In genomic region chr16:14263769-14264168, GRCh38 we compare ENCODE assay signal across 28 cellular contexts.
"Had no signal": no experiment of that assay in that cellular context is flagged by ENCODE, and none has a peak within 500 bp of the region (broad histone marks: within the 10 kb centered on the region; RNA-seq: fewer than 3 reads in every experiment).

No MANE protein-coding gene starts in this region.

- DNase-seq: dorsolateral prefrontal cortex; effector CD4-positive, alpha-beta T cell; foreskin fibroblast; glutamatergic neuron; heart right ventricle; left cardiac atrium; left lung; mesenchymal stem cell; mucosa of descending colon; naive B cell; small intestine; stimulated activated CD4-positive, alpha-beta T cell treated with anti-CD3 and anti-CD28 coated beads, Interleukin-15, amount 100 ng/mL, for 24 hours; stimulated activated CD4-positive, alpha-beta T cell treated with anti-CD3 and anti-CD28 coated beads, Interleukin-2, amount 100 ng/mL, for 48 hours; stimulated activated naive B cell treated with anti-CD40 and anti-IgM and Interleukin-4, amounts not matched to agents 10 μg/mL and 1 μg/mL and 100 μg/mL, for 72 hours; transverse colon; upper lobe of right lung; uterus had no signal

- H3K9me3 ChIP-seq: gastroesophageal sphincter, heart right ventricle, left lung, mucosa of descending colon, prostate gland, suprapubic skin, transverse colon, upper lobe of right lung, uterus had no signal

- H3K4me1 Mint-ChIP-seq: mesothelial cell of epicardium; naive B cell; stimulated activated naive B cell treated with anti-CD40 and anti-IgM and Interleukin-4, amounts not matched to agents 10 μg/mL and 1 μg/mL and 100 μg/mL, for 72 hours had no signal

- H3K4me1 ChIP-seq: gastroesophageal sphincter, heart right ventricle, left lung, parathyroid adenoma, prostate gland, suprapubic skin, transverse colon, upper lobe of right lung, uterus had no signal

- H3K4me3 Mint-ChIP-seq: mesothelial cell of epicardium; naive B cell; natural killer cell treated with Interleukin-12 subunit alpha and Interleukin-12 subunit beta and Interleukin-15 and Interleukin-18, amount 100 ng/mL, for 72 hours; neural crest cell; stimulated activated naive B cell treated with anti-CD40 and anti-IgM and Interleukin-4, amounts not matched to agents 10 μg/mL and 1 μg/mL and 100 μg/mL, for 72 hours; stimulated activated naive CD8-positive, alpha-beta T cell treated with anti-CD3 and anti-CD28 coated beads, Interleukin-15, Interleukin-2, amounts not matched to agents 100 ng/mL and 50 ng/mL, for 24 hours had no signal

- H3K27me3 Mint-ChIP-seq: naive B cell; natural killer cell treated with Interleukin-12 subunit alpha and Interleukin-12 subunit beta and Interleukin-15 and Interleukin-18, amount 100 ng/mL, for 72 hours; stimulated activated naive B cell treated with anti-CD40 and anti-IgM and Interleukin-4, amounts not matched to agents 10 μg/mL and 1 μg/mL and 100 μg/mL, for 72 hours; stimulated activated naive CD8-positive, alpha-beta T cell treated with anti-CD3 and anti-CD28 coated beads, Interleukin-15, Interleukin-2, amounts not matched to agents 100 ng/mL and 50 ng/mL, for 24 hours had no signal

- H3K27ac Mint-ChIP-seq: mesothelial cell of epicardium; naive B cell; natural killer cell treated with Interleukin-12 subunit alpha and Interleukin-12 subunit beta and Interleukin-15 and Interleukin-18, amount 100 ng/mL, for 72 hours; stimulated activated naive B cell treated with anti-CD40 and anti-IgM and Interleukin-4, amounts not matched to agents 10 μg/mL and 1 μg/mL and 100 μg/mL, for 72 hours; stimulated activated naive CD8-positive, alpha-beta T cell treated with anti-CD3 and anti-CD28 coated beads, Interleukin-15, Interleukin-2, amounts not matched to agents 100 ng/mL and 50 ng/mL, for 24 hours had no signal

- H3K4me3 ChIP-seq: gastroesophageal sphincter, heart right ventricle, left lung, mucosa of descending colon, prostate gland, suprapubic skin, transverse colon, upper lobe of right lung, uterus had no signal

- H3K27me3 ChIP-seq: dorsolateral prefrontal cortex, gastroesophageal sphincter, heart right ventricle, left lung, suprapubic skin, transverse colon, upper lobe of right lung, uterus had no signal

- H3K36me3 ChIP-seq: uterus had no signal

- H3K27ac ChIP-seq: gastroesophageal sphincter, heart right ventricle, left lung, parathyroid adenoma, prostate gland, suprapubic skin, transverse colon, upper lobe of right lung, uterus had no signal

- ATAC-seq: gastroesophageal sphincter; heart right ventricle; left cardiac atrium; left lung; mucosa of descending colon; natural killer cell treated with Interleukin-12 subunit alpha and Interleukin-12 subunit beta and Interleukin-15 and Interleukin-18, amount 100 ng/mL, for 72 hours; right cardiac atrium; stimulated activated naive B cell treated with anti-CD40 and anti-IgM and Interleukin-4, amounts not matched to agents 10 μg/mL and 1 μg/mL and 100 μg/mL, for 72 hours; upper lobe of right lung had no signal

- FAIRE-seq: colon, islet of Langerhans, small intestine had no signal

- H3K9me3 Mint-ChIP-seq: mesothelial cell of epicardium; natural killer cell treated with Interleukin-12 subunit alpha and Interleukin-12 subunit beta and Interleukin-15 and Interleukin-18, amount 100 ng/mL, for 72 hours; neural crest cell; stimulated activated naive B cell treated with anti-CD40 and anti-IgM and Interleukin-4, amounts not matched to agents 10 μg/mL and 1 μg/mL and 100 μg/mL, for 72 hours; stimulated activated naive CD8-positive, alpha-beta T cell treated with anti-CD3 and anti-CD28 coated beads, Interleukin-15, Interleukin-2, amounts not matched to agents 100 ng/mL and 50 ng/mL, for 24 hours had no signal
